In the genomic region with DNA sequence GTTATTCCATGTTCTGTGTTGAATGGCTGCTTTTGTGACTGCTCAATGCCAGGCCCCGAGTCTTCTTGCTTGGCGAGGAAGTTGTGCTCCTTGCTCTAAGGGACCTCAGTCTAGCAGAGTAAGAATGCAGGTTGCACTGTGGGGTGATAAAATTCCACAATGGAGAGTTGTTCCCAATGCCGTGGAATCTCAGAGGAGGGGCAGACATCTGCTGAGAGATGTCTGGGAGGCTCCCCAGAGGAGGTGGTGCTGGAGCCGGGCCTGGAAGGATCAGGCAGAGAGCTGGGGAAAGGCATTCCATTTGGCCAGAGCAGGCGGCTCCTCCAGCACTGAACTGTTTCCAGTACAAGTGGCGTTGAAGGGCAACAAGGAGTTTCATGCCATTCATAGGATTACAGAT, we compare ENCODE assay signal across 12 cellular contexts. TPM values are rescaled to one million over a fixed set of nuclear protein-coding genes. Genes with fewer than 3 reads are reported as not detected.
A peak's percentile ranks its signal among the peaks of the same experiment; 100 is the strongest.
DNase-seq lines count a peak whose midpoint lies in the region; ATAC-seq and TF ChIP-seq lines count a peak whose summit lies in the region.
"Had no signal": no experiment of that assay in that cellular context is flagged by ENCODE, and none has a peak within 500 bp of the region (broad histone marks: within the 10 kb centered on the region; RNA-seq: fewer than 3 reads in every experiment).

No MANE protein-coding gene starts in this region.

- H3K27me3 Mint-ChIP-seq in nephron (ENCODE audit: low read depth): no peaks in the 10 kb centered on the region

- peaks cover 28% of the 10 kb centered on the region for H3K36me3 Mint-ChIP-seq in nephron (ENCODE audit: low read depth)

- H3K9ac ChIP-seq in trophoblast cell (ENCODE audit: low read length): no peak overlapping the region

- peaks cover 11 to 12% of the 10 kb centered on the region in 2 experiments for H3K4me1 ChIP-seq in trophoblast cell (ENCODE audit: control insufficient read depth in 1 of 2, insufficient read depth in 2 of 2, low read length in 2 of 2)

- H3K23ac ChIP-seq in trophoblast cell (ENCODE audit: low read length): no peak overlapping the region

- H3K27ac ChIP-seq in trophoblast cell (ENCODE audit: low read depth, low read length): no peak overlapping the region

- no peak overlapping the region for H3K14ac ChIP-seq in trophoblast cell (ENCODE audit: low read length)

- peaks cover 35% of the 10 kb centered on the region for H3K4me1 Mint-ChIP-seq in nephron

- no peak overlapping the region for H3K4me3 ChIP-seq in trophoblast cell (ENCODE audit: low read depth, low read length)

- H2BK5ac ChIP-seq in trophoblast cell (ENCODE audit: low read depth, low read length, poor library complexity): no peak overlapping the region

- no peak overlapping the region for H3K18ac ChIP-seq in trophoblast cell (ENCODE audit: low read length)

- H3K79me2 ChIP-seq in trophoblast cell (ENCODE audit: control insufficient read depth, insufficient read depth, low read length, poor library complexity): peaks cover 3% of the 10 kb centered on the region

- H2BK120ac ChIP-seq in trophoblast cell (ENCODE audit: insufficient read depth, low read length, poor library complexity): no peak overlapping the region

- H2AFZ ChIP-seq in trophoblast cell (ENCODE audit: insufficient read depth, low read length, poor library complexity): no peak overlapping the region

- ATAC-seq in Right ventricle myocardium inferior (peak; percentile 75), HG03280 (IDR thresholded peaks at IDR 0.05; ENCODE audit: unreplicated experiment) (no peak)
- ATAC-seq: activated T-cell treated with anti-CD3 and anti-CD28 coated beads, Interleukin-2, amount 50 U/mL, for 4 hours; CD8-positive, alpha-beta T cell had no signal

- no peak for TF ChIP-seq CTCF in nephron (IDR thresholded peaks at IDR 0.05; ENCODE audit: unreplicated experiment in 3 of 3)

- H3K36me3 ChIP-seq in trophoblast cell (ENCODE audit: control insufficient read depth in 1 of 2, insufficient read depth in 2 of 2, low read length in 2 of 2): peaks cover 15 to 22% of the 10 kb centered on the region in 2 experiments

- no peaks in the 10 kb centered on the region for H3K27me3 ChIP-seq in trophoblast cell (ENCODE audit: insufficient read depth, low read length)

- H3K9me3 ChIP-seq in trophoblast cell (ENCODE audit: insufficient read depth, low read depth, low read length): peaks cover 3% of the 10 kb centered on the region

- peaks cover 9% of the 10 kb centered on the region for H3K79me1 ChIP-seq in trophoblast cell (ENCODE audit: low read length)

- H2AK5ac ChIP-seq in trophoblast cell (ENCODE audit: low read length): no peak overlapping the region

- no peak overlapping the region for H4K91ac ChIP-seq in trophoblast cell (ENCODE audit: low read depth, low read length)

- H3K4me2 ChIP-seq in trophoblast cell (ENCODE audit: low read length): no peak overlapping the region

- peak; percentile 87 for DNase-seq in Right ventricle myocardium inferior (ENCODE audit: missing footprints)
- no peak for DNase-seq in cardiac septum (ENCODE audit: low spot score)
- peak; percentile 92 for DNase-seq in foreskin melanocyte
- no peak for DNase-seq in trophoblast cell
- no peak for DNase-seq in NOMO-1 (lab: John Stamatoyannopoulos, UW; ENCODE audit: unreplicated experiment in 2 of 2)
- no peak for DNase-seq in NCI-H2171 treated with DMSO at 0.1 percent for 48 hours (lab: John Stamatoyannopoulos, UW)
- DNase-seq: activated CD4-positive, alpha-beta T cell treated with anti-CD3 and anti-CD28 coated beads for 48 hours; activated T-cell treated with anti-CD3 and anti-CD28 coated beads, Interleukin-2, amount 50 U/mL, for 4 hours; CD8-positive, alpha-beta T cell; mesenchymal stem cell had no signal

- no peaks in the 10 kb centered on the region for H3K9me3 Mint-ChIP-seq in nephron
- H3K9me3 Mint-ChIP-seq: activated T-cell treated with anti-CD3 and anti-CD28 coated beads, Interleukin-2, amount 50 U/mL, for 4 hours; CD8-positive, alpha-beta T cell had no signal

- peak overlapping the region in 2 of 3 experiments; percentile 43 to 74 for H3K27ac Mint-ChIP-seq in nephron
- H3K27ac Mint-ChIP-seq: CD8-positive, alpha-beta T cell had no signal

- no peak overlapping the region for H3K4me3 Mint-ChIP-seq in nephron
- H3K4me3 Mint-ChIP-seq: activated T-cell treated with anti-CD3 and anti-CD28 coated beads, Interleukin-2, amount 50 U/mL, for 4 hours; CD8-positive, alpha-beta T cell had no signal

- no peak overlapping the region for H4K8ac ChIP-seq in trophoblast cell (ENCODE audit: low read depth, low read length)

- H2BK12ac ChIP-seq in trophoblast cell (ENCODE audit: low read length): no peak overlapping the region

- H4K12ac ChIP-seq in trophoblast cell (ENCODE audit: low read depth, low read length): no peak overlapping the region

- intact Hi-C loops in Right ventricle myocardium inferior (cut with DNase I) (no loop called here), cardiac septum (cut with DNase I) (loop anchor here (10.0 kb wide), 1 partner anchor 56 kb away; the partner anchor contains the start of gene ST3GAL4)

- H3K4ac ChIP-seq in trophoblast cell (ENCODE audit: low read depth, low read length): no peak overlapping the region

- WGBS in trophoblast cell (ENCODE audit: extremely low coverage, insufficient coverage, insufficient read length): no CpG with 5 or more reads among the region's 6 CpGs

RNA-seq across cellular contexts. Expression of gene ST3GAL4, which starts 55.2 kb away (rescaled TPM):
- 45.1 TPM for total RNA-seq in Right ventricle myocardium inferior
- 55.1 TPM for total RNA-seq in cardiac septum
- polyA plus RNA-seq in trophoblast cell (2013): 16.1 and 17.5 TPM in 2 replicates

Comparison
In these comparisons a context has a peak if more than half of its experiments do, and no peak if none do; other contexts are left out.
1. DNase-seq: peak in Right ventricle myocardium inferior (single experiment) and foreskin melanocyte (single experiment); none in cardiac septum (single experiment), trophoblast cell (0 of 2), NOMO-1 (0 of 2) and NCI-H2171 treated with DMSO at 0.1 percent for 48 hours (single experiment).